13 cellular contexts compared by ENCODE assay signal in genomic region chr20:49285233-49285668, GRCh38. TPM values are rescaled to one million over a fixed set of nuclear protein-coding genes. Genes with fewer than 3 reads are reported as not detected.
DNase-seq lines count a peak whose midpoint lies in the region; ATAC-seq and TF ChIP-seq lines count a peak whose summit lies in the region.
"Had no signal": no experiment of that assay in that cellular context is flagged by ENCODE, and none has a peak within 500 bp of the region (broad histone marks: within the 10 kb centered on the region; RNA-seq: fewer than 3 reads in every experiment).

No MANE protein-coding gene starts in this region.

- H3K9me3 ChIP-seq in OCI-LY1 (ENCODE audit: low read length): peaks cover 13% of the 10 kb centered on the region
- peaks cover 0 to 21% of the 10 kb centered on the region in 2 donors for H3K9me3 ChIP-seq in uterus

- H3K4me1 Mint-ChIP-seq in activated CD4-positive, alpha-beta T cell treated with anti-CD3 and anti-CD28 coated beads, Interleukin-2, amount 10 ng/mL, durations not matched to agents 24 days and 14 days: peaks cover 72% of the 10 kb centered on the region
- peaks cover 63% of the 10 kb centered on the region for H3K4me1 Mint-ChIP-seq in central memory CD8-positive, alpha-beta T cell
- peaks cover 49% of the 10 kb centered on the region for H3K4me1 Mint-ChIP-seq in progenitor cell of endocrine pancreas (ENCODE audit: low read depth)

- peak overlapping the region; percentile 64 for H3K27ac Mint-ChIP-seq in activated CD4-positive, alpha-beta T cell treated with anti-CD3 and anti-CD28 coated beads, Interleukin-2, amount 10 ng/mL, durations not matched to agents 24 days and 14 days
- H3K27ac Mint-ChIP-seq in central memory CD8-positive, alpha-beta T cell (ENCODE audit: low read depth): peak overlapping the region; percentile 71
- peak overlapping the region; percentile 96 for H3K27ac Mint-ChIP-seq in progenitor cell of endocrine pancreas

- H3K9ac ChIP-seq in OCI-LY1 (ENCODE audit: low read length): no peak overlapping the region

- no peak overlapping the region; the same call in 1 of the 2 replicates for H3K4me2 ChIP-seq in OCI-LY1 (ENCODE audit: low read length)

- H2AFZ ChIP-seq in OCI-LY1 (ENCODE audit: low read length): no peak overlapping the region

- peaks cover 26% of the 10 kb centered on the region for H3F3A ChIP-seq in OCI-LY1 (ENCODE audit: insufficient read depth, low read length)

- no peaks in the 10 kb centered on the region for H3K27me3 ChIP-seq in OCI-LY1 (ENCODE audit: insufficient read depth, low read length)
- no peaks in the 10 kb centered on the region for H3K27me3 ChIP-seq in uterus
- H3K27me3 ChIP-seq: body of pancreas had no signal

- intact Hi-C loops in activated CD4-positive, alpha-beta T cell treated with anti-CD3 and anti-CD28 coated beads, Interleukin-2, amount 10 ng/mL, durations not matched to agents 24 days and 14 days (cut with micrococcal nuclease): no loop called here
- intact Hi-C loops in uterus (cut with DNase I; ENCODE audit: low total_unique reads): no loop called here

- no peaks in the 10 kb centered on the region for H3K9me2 ChIP-seq in OCI-LY1 (ENCODE audit: low read depth, low read length)

- peaks cover 46% of the 10 kb centered on the region for H3K4me1 ChIP-seq in OCI-LY1 (ENCODE audit: insufficient read depth, low read length, severe bottlenecking)
- peaks cover 0 to under 1% of the 10 kb centered on the region in 2 donors for H3K4me1 ChIP-seq in uterus

- no peaks in the 10 kb centered on the region for H4K20me1 ChIP-seq in OCI-LY1 (ENCODE audit: insufficient read depth, low read length)

- TF ChIP-seq POLR2A in uterus (IDR thresholded peaks at IDR 0.05): no peak

- H3K4me3 ChIP-seq in OCI-LY1 (ENCODE audit: low read depth, low read length, poor library complexity, severe bottlenecking) (peak overlapping the region; percentile 6), uterus (no peak overlapping the region)
- H3K4me3 ChIP-seq: body of pancreas, lung had no signal

- H3K36me3 ChIP-seq in OCI-LY1 (ENCODE audit: insufficient read depth, low read length) (peaks cover 100% of the 10 kb centered on the region), uterus (no peaks in the 10 kb centered on the region)

- peaks cover 100% of the 10 kb centered on the region for H3K36me3 Mint-ChIP-seq in activated CD4-positive, alpha-beta T cell treated with anti-CD3 and anti-CD28 coated beads, Interleukin-2, amount 10 ng/mL, durations not matched to agents 24 days and 14 days (ENCODE audit: low read depth)
- H3K36me3 Mint-ChIP-seq in central memory CD8-positive, alpha-beta T cell (ENCODE audit: insufficient read depth): peaks cover 82% of the 10 kb centered on the region
- peaks cover 100% of the 10 kb centered on the region for H3K36me3 Mint-ChIP-seq in progenitor cell of endocrine pancreas (ENCODE audit: insufficient read depth)

- no peak for DNase-seq in activated CD4-positive, alpha-beta T cell treated with anti-CD3 and anti-CD28 coated beads, Interleukin-2, amount 10 ng/mL, durations not matched to agents 24 days and 14 days
- no peak for DNase-seq in activated CD4-positive, alpha-beta T cell treated with anti-CD3 and anti-CD28 coated beads, Interleukin-2, amount 50 U/mL, for 48 hours
- no peak for DNase-seq in central memory CD8-positive, alpha-beta T cell (ENCODE audit: low spot score in 2 of 2)
- DNase-seq in progenitor cell of endocrine pancreas (ENCODE audit: low spot score, unreplicated experiment) (no peak), uterus (no peak), NCI-H187 (lab: John Stamatoyannopoulos, UW) (no peak)
- DNase-seq: activated CD4-positive, alpha-beta T cell treated with anti-CD3 and anti-CD28 coated beads for 1 hour; body of pancreas; NK-92 treated with Interleukin-12 subunit alpha and Interleukin-12 subunit beta, amount 100 ng/mL, for 24 hours; small intestine had no signal

- no peaks in the 10 kb centered on the region for H3K27me3 Mint-ChIP-seq in activated CD4-positive, alpha-beta T cell treated with anti-CD3 and anti-CD28 coated beads, Interleukin-2, amount 10 ng/mL, durations not matched to agents 24 days and 14 days
- H3K27me3 Mint-ChIP-seq in central memory CD8-positive, alpha-beta T cell: no peaks in the 10 kb centered on the region
- no peaks in the 10 kb centered on the region for H3K27me3 Mint-ChIP-seq in progenitor cell of endocrine pancreas

- H3K79me2 ChIP-seq in OCI-LY1 (ENCODE audit: insufficient read depth, low read length): peaks cover 32% of the 10 kb centered on the region

- no peak for TF ChIP-seq CTCF in OCI-LY1 (IDR thresholded peaks at IDR 0.05; ENCODE audit: low read length)
- no peak for TF ChIP-seq CTCF in progenitor cell of endocrine pancreas (IDR thresholded peaks at IDR 0.05; ENCODE audit: unreplicated experiment)
- TF ChIP-seq CTCF in uterus (IDR thresholded peaks at IDR 0.05): no peak

- H3K27ac ChIP-seq in OCI-LY1 (ENCODE audit: low read depth, low read length, poor library complexity, severe bottlenecking): no peak overlapping the region
- no peak overlapping the region for H3K27ac ChIP-seq in uterus
- H3K27ac ChIP-seq: body of pancreas had no signal

- no peak for ATAC-seq in central memory CD8-positive, alpha-beta T cell (replicated peaks; ENCODE audit: extremely low read depth, poor library complexity, severe bottlenecking)
- ATAC-seq in GM19463 (IDR thresholded peaks at IDR 0.05; ENCODE audit: unreplicated experiment): no peak
- ATAC-seq: body of pancreas had no signal

- peaks cover 52% of the 10 kb centered on the region for H3K9me3 Mint-ChIP-seq in activated CD4-positive, alpha-beta T cell treated with anti-CD3 and anti-CD28 coated beads, Interleukin-2, amount 10 ng/mL, durations not matched to agents 24 days and 14 days
- peaks cover 38% of the 10 kb centered on the region for H3K9me3 Mint-ChIP-seq in central memory CD8-positive, alpha-beta T cell
- H3K9me3 Mint-ChIP-seq in progenitor cell of endocrine pancreas (ENCODE audit: low read depth): peaks cover 64% of the 10 kb centered on the region

- H3K4me3 Mint-ChIP-seq in activated CD4-positive, alpha-beta T cell treated with anti-CD3 and anti-CD28 coated beads, Interleukin-2, amount 10 ng/mL, durations not matched to agents 24 days and 14 days: peak overlapping the region; percentile 70
- peak overlapping the region; percentile 51 for H3K4me3 Mint-ChIP-seq in central memory CD8-positive, alpha-beta T cell
- peak overlapping the region; percentile 37 for H3K4me3 Mint-ChIP-seq in progenitor cell of endocrine pancreas (ENCODE audit: low read depth)

RNA-seq across cellular contexts. Expression of gene ZNFX1, which starts 7.4 kb away (rescaled TPM):
- 61.2 and 61.5 TPM in 2 replicates for total RNA-seq in activated CD4-positive, alpha-beta T cell treated with anti-CD3 and anti-CD28 coated beads, Interleukin-2, amount 10 ng/mL, durations not matched to agents 24 days and 14 days
- total RNA-seq in progenitor cell of endocrine pancreas (10.0 and 10.7 TPM in 2 replicates), uterus (10 to 100 TPM; 20.0 to 46.2 (median 26.3) TPM)
